ENCODE assay signal across 22 cellular contexts in the genomic region with DNA sequence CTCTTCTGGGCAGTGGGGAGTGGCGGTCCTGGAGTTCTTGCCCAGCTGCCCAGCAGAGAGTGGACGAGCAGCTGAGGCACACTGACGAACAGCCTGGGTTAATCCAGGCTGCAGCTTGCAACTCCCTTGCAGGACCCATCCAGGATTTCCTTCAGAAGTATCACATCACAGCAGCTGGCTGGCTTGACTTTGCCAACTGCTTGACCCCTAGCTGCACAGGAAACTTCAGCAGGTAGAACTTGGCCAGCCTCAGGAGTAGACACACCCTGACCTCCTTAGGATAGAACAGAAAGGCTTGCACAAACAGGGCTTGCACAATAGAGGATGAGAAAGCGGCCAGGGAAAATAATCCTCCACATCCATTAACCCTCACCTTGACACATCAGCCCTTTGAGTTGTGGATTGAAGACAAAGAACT. TPM values are rescaled to one million over a fixed set of nuclear protein-coding genes. Genes with fewer than 3 reads are reported as not detected.
A peak's percentile ranks its signal among the peaks of the same experiment; 100 is the strongest.
DNase-seq lines count a peak whose midpoint lies in the region; ATAC-seq and TF ChIP-seq lines count a peak whose summit lies in the region.
"Had no signal": no experiment of that assay in that cellular context is flagged by ENCODE, and none has a peak within 500 bp of the region (broad histone marks: within the 10 kb centered on the region; RNA-seq: fewer than 3 reads in every experiment).

No MANE protein-coding gene starts in this region.

- intact Hi-C loops in adrenal gland (cut with DNase I) = no loop called here

- no peak overlapping the region for H3K4me3 ChIP-seq in adrenal gland
- no peak overlapping the region for H3K4me3 ChIP-seq in gastroesophageal sphincter
- no peak overlapping the region for H3K4me3 ChIP-seq in lung
- peak overlapping the region in 2 of 5 donors; percentile 5 to 33 for H3K4me3 ChIP-seq in subcutaneous abdominal adipose tissue (ENCODE audit: low read depth in 1 of 5, low read length in 5 of 5)
- H3K4me3 ChIP-seq: ascending aorta, coronary artery, SJSA1, skin epidermis, thyroid gland had no signal

- TF ChIP-seq POLR2A in adrenal gland (IDR thresholded peaks at IDR 0.05) = no peak
- TF ChIP-seq POLR2A in gastroesophageal sphincter (IDR thresholded peaks at IDR 0.05) = no peak
- TF ChIP-seq POLR2A in erythroblast (IDR thresholded peaks at IDR 0.05; ENCODE audit: low read length) = no peak

- ATAC-seq in gastroesophageal sphincter (peak; percentile 73), lung (ENCODE audit: insufficient read depth, low FRiP score) (no peak), GM18873 (IDR thresholded peaks at IDR 0.05; ENCODE audit: low FRiP score, unreplicated experiment) (no peak)
- ATAC-seq in stimulated activated naive CD8-positive, alpha-beta T cell treated with anti-CD3 and anti-CD28 coated beads, Interleukin-15, amount 100 ng/mL, for 72 hours = no peak
- ATAC-seq: activated CD4-positive, CD25-positive, alpha-beta regulatory T cell treated with anti-CD3 and anti-CD28 coated beads, Interleukin-2, amount 50 U/mL, for 24 hours had no signal

- peaks cover 5% of the 10 kb centered on the region for H3K27me3 Mint-ChIP-seq in stimulated activated naive CD8-positive, alpha-beta T cell treated with anti-CD3 and anti-CD28 coated beads, Interleukin-15, amount 100 ng/mL, for 72 hours

- H3K9ac ChIP-seq in subcutaneous abdominal adipose tissue (ENCODE audit: low read length in 5 of 5) = peak overlapping the region in 2 of 5 donors; percentile 12 to 63

- DNase-seq in adrenal gland (peak in 5 of 7 donors; percentile 29 to 74 (median 37)), lung (ENCODE audit: low spot score) (peak; percentile 42), erythroblast (lab: John Stamatoyannopoulos, UW) (no peak)
- no peak for DNase-seq in activated CD4-positive, alpha-beta T cell treated with anti-CD3 and anti-CD28 coated beads, Interleukin-2, amount 50 U/mL, for 4 hours
- DNase-seq in stimulated activated naive CD8-positive, alpha-beta T cell treated with anti-CD3 and anti-CD28 coated beads, Interleukin-15, amount 100 ng/mL, for 72 hours = no peak
- DNase-seq: activated gamma-delta T cell, Calu3, head of caudate nucleus, kidney, MM.1S, NCI-H1930, occipital lobe had no signal

- no peak for TF ChIP-seq EP300 in gastroesophageal sphincter (IDR thresholded peaks at IDR 0.05)

- TF ChIP-seq CTCF in adrenal gland (IDR thresholded peaks at IDR 0.05) (no peak), gastroesophageal sphincter (IDR thresholded peaks at IDR 0.05) (no peak), lung (IDR thresholded peaks at IDR 0.05; ENCODE audit: control extremely low read depth, extremely low read depth) (no peak)

- WGBS in adrenal gland, 4 donors = 67 to 79% (median 72%) methylated on average over 3 to 4 of the region's 4 CpGs
- 57 to 93% methylated on average over 1 of the region's 4 CpGs for WGBS in gastroesophageal sphincter (ENCODE audit: low coverage in 1 of 2), 2 donors
- 56 to 70% methylated on average over 4 of the region's 4 CpGs for WGBS in lung, 2 donors

- no peak overlapping the region for H3K27ac Mint-ChIP-seq in stimulated activated naive CD8-positive, alpha-beta T cell treated with anti-CD3 and anti-CD28 coated beads, Interleukin-15, amount 100 ng/mL, for 72 hours
- H3K27ac Mint-ChIP-seq: T-helper 2 cell treated with Interferon-gamma antibody and Interleukin-4, amounts not matched to agents 5 μg/mL and 100 μg/mL, for 36 hours had no signal

- H3K4me1 Mint-ChIP-seq in stimulated activated naive CD8-positive, alpha-beta T cell treated with anti-CD3 and anti-CD28 coated beads, Interleukin-15, amount 100 ng/mL, for 72 hours = no peaks in the 10 kb centered on the region

- no peaks in the 10 kb centered on the region for H3K9me3 Mint-ChIP-seq in stimulated activated naive CD8-positive, alpha-beta T cell treated with anti-CD3 and anti-CD28 coated beads, Interleukin-15, amount 100 ng/mL, for 72 hours
- H3K9me3 Mint-ChIP-seq: T-helper 2 cell treated with Interferon-gamma antibody and Interleukin-4, amounts not matched to agents 5 μg/mL and 100 μg/mL, for 36 hours had no signal

- H3K9me3 ChIP-seq in adrenal gland (replicated peaks in 1 of 3) (no peaks in the 10 kb centered on the region), gastroesophageal sphincter (no peaks in the 10 kb centered on the region), lung (ENCODE audit: control insufficient read depth in 2 of 2, insufficient read depth in 1 of 2, low read length in 1 of 2) (no peaks in the 10 kb centered on the region), subcutaneous abdominal adipose tissue (ENCODE audit: control insufficient read depth in 5 of 5, low read length in 5 of 5) (no peaks in the 10 kb centered on the region)
- H3K9me3 ChIP-seq: ascending aorta, SJSA1, thyroid gland had no signal

- H3K4me1 ChIP-seq in adrenal gland (replicated peaks in 1 of 2) (peaks cover 0 to 24% of the 10 kb centered on the region in 2 donors), gastroesophageal sphincter (peaks cover 0 to 22% (median 0%) of the 10 kb centered on the region in 3 donors), lung (ENCODE audit: control insufficient read depth in 2 of 2, insufficient read depth in 2 of 2, low read length in 2 of 2) (peaks cover 8 to 18% of the 10 kb centered on the region in 2 donors), subcutaneous abdominal adipose tissue (ENCODE audit: control insufficient read depth in 5 of 5, insufficient read depth in 5 of 5, low read length in 5 of 5) (peaks cover 27 to 78% (median 69%) of the 10 kb centered on the region in 5 donors)
- H3K4me1 ChIP-seq: ascending aorta, SJSA1 had no signal

- H3K27ac ChIP-seq in adrenal gland (peak overlapping the region in 1 of 5 donors; percentile 31), gastroesophageal sphincter (peak overlapping the region in 1 of 4 donors; percentile 37), lung (ENCODE audit: low read depth in 1 of 2, low read length in 1 of 2) (no peak overlapping the region), subcutaneous abdominal adipose tissue (ENCODE audit: low read depth, low read length) (peak overlapping the region; percentile 81)
- H3K27ac ChIP-seq: ascending aorta, SJSA1, thyroid gland had no signal

- no peak overlapping the region for H3K4me3 Mint-ChIP-seq in stimulated activated naive CD8-positive, alpha-beta T cell treated with anti-CD3 and anti-CD28 coated beads, Interleukin-15, amount 100 ng/mL, for 72 hours
- H3K4me3 Mint-ChIP-seq: T-helper 2 cell treated with Interferon-gamma antibody and Interleukin-4, amounts not matched to agents 5 μg/mL and 100 μg/mL, for 36 hours had no signal

- H3K27me3 ChIP-seq in adrenal gland = no peaks in the 10 kb centered on the region
- no peaks in the 10 kb centered on the region for H3K27me3 ChIP-seq in gastroesophageal sphincter
- no peaks in the 10 kb centered on the region for H3K27me3 ChIP-seq in lung (ENCODE audit: control insufficient read depth, insufficient read depth)
- no peaks in the 10 kb centered on the region for H3K27me3 ChIP-seq in subcutaneous abdominal adipose tissue (ENCODE audit: control insufficient read depth in 5 of 5, insufficient read depth in 4 of 5, low read length in 5 of 5)
- H3K27me3 ChIP-seq: ascending aorta, SJSA1, thyroid gland had no signal

- no peaks in the 10 kb centered on the region for H3K36me3 ChIP-seq in adrenal gland (replicated peaks in 1 of 2)
- H3K36me3 ChIP-seq in gastroesophageal sphincter = no peaks in the 10 kb centered on the region
- H3K36me3 ChIP-seq in lung (ENCODE audit: control insufficient read depth in 2 of 2, insufficient read depth in 2 of 2, low read length in 2 of 2) = no peaks in the 10 kb centered on the region
- H3K36me3 ChIP-seq in subcutaneous abdominal adipose tissue (ENCODE audit: control insufficient read depth in 5 of 5, insufficient read depth in 5 of 5, low read length in 5 of 5) = no peaks in the 10 kb centered on the region
- H3K36me3 ChIP-seq: ascending aorta, SJSA1, thyroid gland had no signal

RNA-seq across cellular contexts. Expression of a gene that starts 27.9 kb away (rescaled TPM):
- total RNA-seq in adrenal gland (10 to 100 TPM; 12.3 to 52.5 (median 22.7) TPM), gastroesophageal sphincter (10 to 100 TPM; 33.3 to 42.9 (median 34.6) TPM), lung (10 to 100 TPM; 24.3 to 40.0 TPM)
- polyA plus RNA-seq in adrenal gland (10 to 100 TPM in 2 of 3 donors, 1 to 10 TPM in 1; 8.0 to 13.3 (median 11.6) TPM), lung (10 to 100 TPM; 12.0 to 17.4 TPM)

RNA-seq across cellular contexts. Expression of a gene that starts 54.7 kb away (rescaled TPM):
- total RNA-seq in adrenal gland (100 to 1,000 TPM in 1 of 8 donors, 10 to 100 TPM in 7; 32.6 to 101 (median 44.5) TPM), gastroesophageal sphincter (10 to 100 TPM in 3 of 4 donors, 1 to 10 TPM in 1; 9.6 to 25.7 (median 17.0) TPM), lung (10 to 100 TPM; 16.6 to 42.0 TPM)
- polyA plus RNA-seq in adrenal gland (10 to 100 TPM in 1 of 3 donors, 1 to 10 TPM in 2; 8.2 to 60.3 (median 8.2) TPM), lung (1 to 10 TPM; 5.9 to 6.4 TPM)

Comparison
In these comparisons a context has a peak if more than half of its experiments do, and no peak if none do; other contexts are left out.
1. DNase-seq: peak in adrenal gland (5 of 7) and lung (single experiment); none in activated CD4-positive, alpha-beta T cell treated with anti-CD3 and anti-CD28 coated beads, Interleukin-2, amount 50 U/mL, for 4 hours (0 of 2), stimulated activated naive CD8-positive, alpha-beta T cell treated with anti-CD3 and anti-CD28 coated beads, Interleukin-15, amount 100 ng/mL, for 72 hours (0 of 2) and erythroblast (0 of 2).